ENCODE assay signal across 20 cellular contexts in the genomic region with DNA sequence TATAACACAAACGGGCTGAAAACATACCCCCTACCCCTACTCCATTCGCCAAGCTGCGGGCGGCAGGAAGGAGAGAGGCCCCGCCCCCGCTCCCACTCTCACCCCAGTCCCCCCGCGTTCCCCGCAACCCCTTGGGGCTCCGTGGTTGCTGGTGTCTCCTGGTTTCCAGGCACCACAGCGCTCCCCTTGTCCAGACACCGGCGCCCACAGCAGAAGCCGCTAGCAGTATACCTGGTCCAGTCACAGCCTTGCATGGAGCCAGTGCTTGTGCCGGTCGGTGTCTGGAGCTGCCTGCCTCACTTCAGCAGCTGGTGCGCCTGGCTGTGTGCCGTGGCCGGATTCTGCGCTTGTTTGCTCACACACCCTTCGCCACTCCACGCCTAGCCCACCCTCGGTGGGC.
"Had no signal": no experiment of that assay in that cellular context is flagged by ENCODE, and none has a peak within 500 bp of the region (broad histone marks: within the 10 kb centered on the region; RNA-seq: fewer than 3 reads in every experiment).

No MANE protein-coding gene starts in this region.

- H3K36me3 ChIP-seq: heart left ventricle, left ventricle myocardium inferior, pancreas, suprapubic skin, tibial artery had no signal

- H3K27ac Mint-ChIP-seq: naive thymus-derived CD4-positive, alpha-beta T cell; progenitor cell of endocrine pancreas had no signal

- H3K4me3 Mint-ChIP-seq: naive thymus-derived CD4-positive, alpha-beta T cell; neural crest cell had no signal

- H3K27me3 Mint-ChIP-seq: progenitor cell of endocrine pancreas had no signal

- H3K27ac ChIP-seq: heart left ventricle, left ventricle myocardium inferior, pancreas, suprapubic skin, tibial artery had no signal

- H3K9me3 Mint-ChIP-seq: naive thymus-derived CD4-positive, alpha-beta T cell had no signal

- ATAC-seq: esophagus mucosa; heart left ventricle; naive thymus-derived CD4-positive, alpha-beta T cell; pancreas; right cardiac atrium; stimulated activated naive CD8-positive, alpha-beta T cell treated with anti-CD3 and anti-CD28 coated beads, Interleukin-15, Interleukin-2, amounts not matched to agents 100 U/mL and 50 U/mL, for 24 hours had no signal

- H3K36me3 Mint-ChIP-seq: naive thymus-derived CD4-positive, alpha-beta T cell had no signal

- H3K9me3 ChIP-seq: heart left ventricle, left ventricle myocardium inferior, pancreas, suprapubic skin, tibial artery had no signal

- H3K4me1 ChIP-seq: heart left ventricle, left ventricle myocardium inferior, pancreas, suprapubic skin, tibial artery had no signal

- H3K27me3 ChIP-seq: heart left ventricle, pancreas, suprapubic skin, tibial artery had no signal

- H3K4me3 ChIP-seq: heart left ventricle, left ventricle myocardium inferior, pancreas, suprapubic skin, tibial artery had no signal

- DNase-seq: central memory CD4-positive, alpha-beta T cell; cortex of kidney; effector memory CD4-positive, alpha-beta T cell; hippocampal formation; left ventricle myocardium inferior; naive thymus-derived CD4-positive, alpha-beta T cell; small intestine; stimulated activated CD4-positive, alpha-beta T cell treated with anti-CD3 and anti-CD28 coated beads, Interleukin-2, amount 100 ng/mL, for 48 hours; stimulated activated naive CD8-positive, alpha-beta T cell treated with anti-CD3 and anti-CD28 coated beads, Interleukin-15, Interleukin-2, amounts not matched to agents 100 U/mL and 50 U/mL, for 24 hours; tibial artery had no signal

- FAIRE-seq: endometrium, frontal cortex, islet of Langerhans, pancreas, small intestine had no signal
